9 cellular contexts compared by ENCODE assay signal in the genomic region with DNA sequence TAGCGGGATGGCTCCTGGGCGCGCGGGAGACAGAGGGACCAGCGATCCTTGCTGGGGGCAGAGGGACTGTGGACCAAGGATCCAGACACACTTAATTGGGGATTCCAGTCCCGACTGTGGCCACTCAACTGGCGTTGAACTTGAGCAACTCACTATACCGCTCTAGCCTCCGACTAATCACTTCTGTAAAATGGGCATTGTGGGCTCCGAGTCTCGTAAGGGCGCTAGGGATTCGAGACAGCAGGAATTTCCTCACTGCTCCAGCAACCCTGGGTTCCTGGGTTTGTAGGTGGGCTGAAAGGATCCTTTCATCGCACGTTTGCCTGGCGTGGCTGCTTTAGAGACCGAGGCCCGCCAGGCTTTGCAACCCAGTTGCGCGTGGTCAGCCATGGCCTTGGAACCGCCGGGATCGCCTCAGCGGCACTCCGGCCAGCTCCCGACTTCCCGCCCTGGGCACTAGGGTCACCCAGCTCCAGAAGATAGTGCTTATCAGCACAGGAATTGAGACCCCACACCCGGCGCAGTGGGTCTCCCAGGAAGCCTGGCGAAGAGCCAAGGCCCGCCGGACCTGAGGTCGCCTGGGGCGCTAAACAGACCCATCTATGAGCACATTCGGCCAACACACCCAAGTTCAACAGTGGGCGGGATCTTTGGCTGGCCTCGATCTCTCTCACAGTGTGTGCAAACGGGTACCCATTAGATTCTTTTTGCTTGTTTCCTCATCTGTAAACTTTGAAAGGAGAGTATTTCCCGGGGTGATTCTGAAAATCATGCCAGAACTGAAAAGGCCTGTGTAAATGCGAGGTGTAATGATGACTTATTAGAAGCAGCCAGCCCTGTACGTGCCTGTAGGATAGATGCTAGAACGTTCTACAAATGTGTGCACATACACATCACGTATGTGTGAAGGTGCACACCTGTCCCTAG. TPM values are rescaled to one million over a fixed set of nuclear protein-coding genes. Genes with fewer than 3 reads are reported as not detected.
DNase-seq lines count a peak whose midpoint lies in the region; ATAC-seq and TF ChIP-seq lines count a peak whose summit lies in the region.
"Had no signal": no experiment of that assay in that cellular context is flagged by ENCODE, and none has a peak within 500 bp of the region (broad histone marks: within the 10 kb centered on the region; RNA-seq: fewer than 3 reads in every experiment).

No MANE protein-coding gene starts in this region.

- peaks cover 54 to 77% (median 63%) of the 10 kb centered on the region in 9 donors for H3K27me3 ChIP-seq in heart left ventricle
- H3K27me3 ChIP-seq in right atrium auricular region = peaks cover 45 to 47% of the 10 kb centered on the region in 2 donors
- H3K27me3 ChIP-seq in body of pancreas = peaks cover 6 to 43% of the 10 kb centered on the region in 2 donors
- peaks cover 56 to 66% of the 10 kb centered on the region in 2 donors for H3K27me3 ChIP-seq in muscle layer of colon (ENCODE audit: control insufficient read depth in 1 of 2, insufficient read depth in 2 of 2, low read length in 2 of 2)
- peaks cover 66% of the 10 kb centered on the region for H3K27me3 ChIP-seq in upper lobe of right lung
- H3K27me3 ChIP-seq in SJCRH30 = no peaks in the 10 kb centered on the region

- no peak for TF ChIP-seq CTCF in heart left ventricle (IDR thresholded peaks at IDR 0.05)
- no peak for TF ChIP-seq CTCF in right atrium auricular region (IDR thresholded peaks at IDR 0.05)
- no peak for TF ChIP-seq CTCF in body of pancreas (IDR thresholded peaks at IDR 0.05)
- no peak for TF ChIP-seq CTCF in upper lobe of right lung (IDR thresholded peaks at IDR 0.05)

- no peaks in the 10 kb centered on the region for H3K9me3 ChIP-seq in heart left ventricle
- H3K9me3 ChIP-seq in right atrium auricular region = no peaks in the 10 kb centered on the region
- H3K9me3 ChIP-seq in body of pancreas = no peaks in the 10 kb centered on the region
- H3K9me3 ChIP-seq in muscle layer of colon (ENCODE audit: low read length) = no peaks in the 10 kb centered on the region
- no peaks in the 10 kb centered on the region for H3K9me3 ChIP-seq in upper lobe of right lung
- H3K9me3 ChIP-seq in SJCRH30 (replicated peaks) = no peaks in the 10 kb centered on the region

- H3K27ac ChIP-seq in heart left ventricle (no peak overlapping the region), right atrium auricular region (no peak overlapping the region), body of pancreas (no peak overlapping the region), muscle layer of colon (ENCODE audit: low read depth, low read length) (no peak overlapping the region), upper lobe of right lung (no peak overlapping the region), SJCRH30 (no peak overlapping the region)

- no peak for DNase-seq in heart left ventricle
- no peak for DNase-seq in right atrium auricular region (ENCODE audit: low spot score)
- peak in 2 of 4 donors; percentile 15 to 24 for DNase-seq in body of pancreas
- DNase-seq in upper lobe of right lung = no peak
- no peak for DNase-seq in NCI-H774 (lab: John Stamatoyannopoulos, UW)
- DNase-seq in SJCRH30 = no peak
- DNase-seq: amniotic stem cell had no signal

- WGBS in heart left ventricle, 4 donors = 7 to 10% (median 9%) methylated on average over 38 to 43 of the region's 43 CpGs
- 10 to 25% methylated on average over 15 to 43 of the region's 43 CpGs for WGBS in body of pancreas, 2 donors

- H3K9ac ChIP-seq in muscle layer of colon (ENCODE audit: low read length) = no peak overlapping the region

- H3K4me3 ChIP-seq in heart left ventricle = peak overlapping the region in 9 of 12 donors; percentile 31 to 50 (median 41)
- H3K4me3 ChIP-seq in right atrium auricular region = peak overlapping the region in 1 of 2 donors; percentile 45
- no peak overlapping the region for H3K4me3 ChIP-seq in body of pancreas
- peak overlapping the region; percentile 17 to 47 for H3K4me3 ChIP-seq in muscle layer of colon (ENCODE audit: low read depth in 1 of 2, low read length in 2 of 2)
- H3K4me3 ChIP-seq in upper lobe of right lung = peak overlapping the region; percentile 38
- H3K4me3 ChIP-seq in SJCRH30 = no peak overlapping the region

- H3K4me1 ChIP-seq in heart left ventricle (peaks cover 0 to 46% (median 38%) of the 10 kb centered on the region in 12 donors), right atrium auricular region (peaks cover 0 to 44% of the 10 kb centered on the region in 2 donors), body of pancreas (peaks cover 45% of the 10 kb centered on the region), muscle layer of colon (ENCODE audit: insufficient read depth, low read length) (peaks cover 28% of the 10 kb centered on the region), upper lobe of right lung (peaks cover 41% of the 10 kb centered on the region), SJCRH30 (no peaks in the 10 kb centered on the region)

- intact Hi-C loops in heart left ventricle (cut with DNase I) (loop anchor here in 9 of 10 donors (1.0 to 5.0 kb wide), 4 partner anchors 390 to 395 kb away; no protein-coding TSS in a partner anchor), body of pancreas (cut with DNase I) (no loop called here), upper lobe of right lung (cut with DNase I) (no loop called here)

- peak in 1 of 4 donors; percentile 7 for ATAC-seq in heart left ventricle
- peak; percentile 2 for ATAC-seq in body of pancreas
- no peak for ATAC-seq in upper lobe of right lung
- ATAC-seq in GM19351 (IDR thresholded peaks at IDR 0.05; ENCODE audit: unreplicated experiment) = no peak

- TF ChIP-seq POLR2A in heart left ventricle (IDR thresholded peaks at IDR 0.05) (no peak), body of pancreas (IDR thresholded peaks at IDR 0.05) (no peak)

- H3K36me3 ChIP-seq in heart left ventricle = no peaks in the 10 kb centered on the region
- H3K36me3 ChIP-seq in right atrium auricular region = no peaks in the 10 kb centered on the region
- no peaks in the 10 kb centered on the region for H3K36me3 ChIP-seq in body of pancreas (replicated peaks in 1 of 2; ENCODE audit: insufficient read depth in 1 of 2, low read depth in 2 of 2)
- no peaks in the 10 kb centered on the region for H3K36me3 ChIP-seq in muscle layer of colon (ENCODE audit: insufficient read depth, low read length)
- no peaks in the 10 kb centered on the region for H3K36me3 ChIP-seq in upper lobe of right lung
- no peaks in the 10 kb centered on the region for H3K36me3 ChIP-seq in SJCRH30

RNA-seq across cellular contexts. Expression of gene FOXL2, which starts 9.9 kb away (rescaled TPM):
- not detected for total RNA-seq in heart left ventricle
- not detected for polyA plus RNA-seq in heart left ventricle
- not detected for total RNA-seq in right atrium auricular region
- under 1 TPM in 1 of 2 donors, not detected in 1; 0.26 TPM for total RNA-seq in body of pancreas
- not detected for total RNA-seq in upper lobe of right lung
- total RNA-seq in SJCRH30 (2014; rRNA removed; shearing (Covaris generic)) = 0.42 and 0.89 TPM in 2 replicates

RNA-seq across cellular contexts. Expression of gene FOXL2NB, which starts 10.0 kb away (rescaled TPM):
- total RNA-seq in heart left ventricle = under 1 TPM in 1 of 9 donors, not detected in 8; 0.25 TPM
- polyA plus RNA-seq in heart left ventricle = not detected
- total RNA-seq in right atrium auricular region = not detected
- under 1 TPM in 1 of 2 donors, not detected in 1; 0.26 TPM for total RNA-seq in body of pancreas
- total RNA-seq in upper lobe of right lung = not detected
- total RNA-seq in SJCRH30 (2014; rRNA removed; shearing (Covaris generic)) = 0.23 and 0.34 TPM in 2 replicates

Comparison
In these comparisons a context has a peak if more than half of its experiments do, and no peak if none do; other contexts are left out.
1. H3K4me3 ChIP-seq: peak in heart left ventricle (9 of 12), muscle layer of colon (2 of 2) and upper lobe of right lung (single experiment); none in body of pancreas (0 of 2) and SJCRH30 (single experiment).
2. intact Hi-C loops: an anchor here in heart left ventricle (1.0 to 5.0 kb wide); none called in body of pancreas and upper lobe of right lung.